In genomic region chr11:47184711-47185304, GRCh38 we compare ENCODE assay signal across 8 cellular contexts. TPM values are rescaled to one million over a fixed set of nuclear protein-coding genes. Genes with fewer than 3 reads are reported as not detected.
DNase-seq lines count a peak whose midpoint lies in the region; TF ChIP-seq lines count a peak whose summit lies in the region.

No MANE protein-coding gene starts in this region.

- intact Hi-C loops in spleen (cut with DNase I; ENCODE audit: low total_unique reads) = no loop called here

- no peak for TF ChIP-seq POLR2A in spleen (IDR thresholded peaks at IDR 0.05)

- 66 to 86% (median 81%) methylated on average over 7 to 13 of the region's 13 CpGs for WGBS in spleen, 5 donors

- peaks cover 0 to 72% (median 34%) of the 10 kb centered on the region in 7 donors for H3K27me3 ChIP-seq in spleen (replicated peaks in 1 of 7)

- DNase-seq in HuH-7 (ENCODE audit: low spot score) (peak; percentile 61), immature natural killer cell (no peak), spleen (no peak), kidney tubule cell (ENCODE audit: low spot score) (no peak), islet precursor cell (no peak)
- DNase-seq in stimulated activated naive CD4-positive, alpha-beta T cell (lab: John Stamatoyannopoulos, UW) = no peak
- DNase-seq in activated naive CD4-positive, alpha-beta T cell (lab: John Stamatoyannopoulos, UW) = no peak

- H3K9me3 ChIP-seq in spleen = no peaks in the 10 kb centered on the region

- H3K4me3 Mint-ChIP-seq in brain = peak overlapping the region; percentile 62 to 83 (median 76)
- H3K4me3 Mint-ChIP-seq in immature natural killer cell = peak overlapping the region in 3 of 5 donors; percentile 15 to 43 (median 27)

- H3K27ac Mint-ChIP-seq in brain (peak overlapping the region; percentile 15 to 71 (median 60)), immature natural killer cell (no peak overlapping the region)

- H3K4me1 ChIP-seq in spleen = peaks cover 14 to 39% (median 29%) of the 10 kb centered on the region in 6 donors

- no peaks in the 10 kb centered on the region for H3K36me3 Mint-ChIP-seq in brain
- H3K36me3 Mint-ChIP-seq in immature natural killer cell = no peaks in the 10 kb centered on the region

- peak overlapping the region in 5 of 8 donors; percentile 59 to 88 (median 63) for H3K4me3 ChIP-seq in spleen

- H3K36me3 ChIP-seq in spleen = peaks cover 0 to 8% (median 0%) of the 10 kb centered on the region in 6 donors

- H3K27me3 Mint-ChIP-seq in brain (peaks cover 48% of the 10 kb centered on the region), immature natural killer cell (ENCODE audit: low read depth in 3 of 3) (peaks cover 8 to 14% (median 9%) of the 10 kb centered on the region in 3 donors)

- no peaks in the 10 kb centered on the region for H3K9me3 Mint-ChIP-seq in brain
- H3K9me3 Mint-ChIP-seq in immature natural killer cell = no peaks in the 10 kb centered on the region

- H3K4me1 Mint-ChIP-seq in brain (peaks cover 25% of the 10 kb centered on the region), immature natural killer cell (peaks cover 7 to 10% of the 10 kb centered on the region in 2 donors)

- TF ChIP-seq CTCF in brain (conservative IDR thresholded peaks at IDR 0.05) (no peak), spleen (IDR thresholded peaks at IDR 0.05 in 8 of 11, conservative IDR thresholded peaks at IDR 0.05 in 3 of 11) (no peak)

- H3K27ac ChIP-seq in spleen = peak overlapping the region in 1 of 8 donors; percentile 68

RNA-seq across cellular contexts. Expression of gene PACSIN3, which starts 1.4 kb away (rescaled TPM):
- 14.3 TPM for polyA plus RNA-seq in brain (ENCODE audit: insufficient read depth, low read depth, low replicate concordance)
- polyA plus RNA-seq in immature natural killer cell = under 1 TPM in 1 of 3 donors, not detected in 2; 0.48 TPM
- total RNA-seq in spleen = 10 to 100 TPM in 1 of 7 donors, 1 to 10 TPM in 6; 2.4 to 13.0 (median 4.4) TPM
- 1 to 10 TPM; 1.2 to 3.5 (median 1.4) TPM for polyA plus RNA-seq in spleen

RNA-seq across cellular contexts. Expression of gene ARFGAP2, which starts 8.1 kb away (rescaled TPM):
- polyA plus RNA-seq in brain (ENCODE audit: insufficient read depth, low read depth, low replicate concordance) (59.4 TPM), immature natural killer cell (100 to 1,000 TPM; 103 to 137 (median 121) TPM), spleen (10 to 100 TPM; 46.7 to 79.9 (median 56.1) TPM)
- total RNA-seq in spleen = 100 to 1,000 TPM in 4 of 7 donors, 10 to 100 TPM in 3; 83.3 to 216 (median 109) TPM

RNA-seq across cellular contexts. Expression of gene DDB2, which starts 30.0 kb away (rescaled TPM):
- polyA plus RNA-seq in brain (ENCODE audit: insufficient read depth, low read depth, low replicate concordance) (16.2 TPM), immature natural killer cell (10 to 100 TPM; 27.4 to 39.3 (median 35.4) TPM), spleen (100 to 1,000 TPM in 1 of 3 donors, 10 to 100 TPM in 2; 49.4 to 173 (median 72.7) TPM)
- 10 to 100 TPM; 29.5 to 66.3 (median 42.5) TPM for total RNA-seq in spleen

Comparison
In these comparisons a context has a peak if more than half of its experiments do, and no peak if none do; other contexts are left out.
1. H3K27ac Mint-ChIP-seq: peak in brain (5 of 5); none in immature natural killer cell (0 of 6).